19 cellular contexts compared by ENCODE assay signal in genomic region chr12:75837700-75838099, GRCh38.
DNase-seq lines count a peak whose midpoint lies in the region; ATAC-seq, FAIRE-seq and TF ChIP-seq lines count a peak whose summit lies in the region.
"Had no signal": no experiment of that assay in that cellular context is flagged by ENCODE, and none has a peak within 500 bp of the region (broad histone marks: within the 10 kb centered on the region; RNA-seq: fewer than 3 reads in every experiment).

No MANE protein-coding gene starts in this region.

- H3K4me3 ChIP-seq in liver (ENCODE audit: low read depth in 1 of 3, low read length in 3 of 3) (no peak overlapping the region), HepG2 (replicated peaks in 1 of 3; ENCODE audit: insufficient read depth in 1 of 3, low read depth in 2 of 3, low read length in 3 of 3) (no peak overlapping the region), WERI-Rb-1 (ENCODE audit: low read depth, low read length) (no peak overlapping the region), ovary (no peak overlapping the region)
- H3K4me3 ChIP-seq: psoas muscle had no signal

- TF ChIP-seq EP300 in HepG2 (IDR thresholded peaks at IDR 0.05; ENCODE audit: low read depth in 2 of 2, low read length in 2 of 2) (no peak), HepG2 (CRISPR knock-in tag; IDR thresholded peaks at IDR 0.05; ENCODE audit: borderline replicate concordance) (no peak), ovary (IDR thresholded peaks at IDR 0.05) (no peak)

- DNase-seq in HepG2 (ENCODE audit: low spot score) (no peak), WERI-Rb-1 (peak; percentile 93), left kidney (ENCODE audit: low read depth, low spot score) (peak; percentile 76), ovary (no peak), GM10248 (ENCODE audit: extremely low spot score) (no peak), DMS53 treated with DMSO at 0.1 percent for 48 hours (lab: John Stamatoyannopoulos, UW; ENCODE audit: unreplicated experiment) (no peak)
- DNase-seq in activated CD8-positive, alpha-beta memory T cell treated with anti-CD3 and anti-CD28 coated beads, Interleukin-2, amount 50 U/mL, for 48 hours, result no peak
- DNase-seq: activated effector memory CD4-positive, alpha-beta T cell treated with Interleukin-2 at 50 U/mL for 16 hours; CD4-positive, alpha-beta memory T cell; EL; foreskin keratinocyte; naive thymus-derived CD8-positive, alpha-beta T cell; NCI-H1092 treated with DMSO at 0.1 percent for 48 hours; NCI-H526 treated with DMSO at 0.1 percent for 48 hours; psoas muscle; stimulated activated CD4-positive, alpha-beta T cell treated with anti-CD3 and anti-CD28 coated beads, Interleukin-15, amount 100 ng/mL, for 24 hours had no signal

- H3K36me3 ChIP-seq in liver (ENCODE audit: control insufficient read depth in 4 of 4, insufficient read depth in 3 of 4, low read depth in 1 of 4, low read length in 3 of 4) (no peaks in the 10 kb centered on the region), HepG2 (replicated peaks in 1 of 2; ENCODE audit: control insufficient read depth in 1 of 2, insufficient read depth in 2 of 2, low read length in 2 of 2) (no peaks in the 10 kb centered on the region), WERI-Rb-1 (no peaks in the 10 kb centered on the region), ovary (no peaks in the 10 kb centered on the region)

- no peaks in the 10 kb centered on the region for H3K79me2 ChIP-seq in HepG2 (ENCODE audit: insufficient read depth, low read length)

- TF ChIP-seq POLR2A in HepG2 (IDR thresholded peaks at IDR 0.05; ENCODE audit: insufficient read depth in 1 of 2, low read depth in 2 of 2, low read length in 2 of 2) (no peak), ovary (IDR thresholded peaks at IDR 0.05) (no peak)

- TF ChIP-seq CTCF in liver (IDR thresholded peaks at IDR 0.05; ENCODE audit: low read depth, low read length, missing input control) (no peak), HepG2 (CRISPR knock-in tag; IDR thresholded peaks at IDR 0.05) (no peak), WERI-Rb-1 (IDR thresholded peaks at IDR 0.05; ENCODE audit: low read depth, low read length) (no peak), ovary (IDR thresholded peaks at IDR 0.05) (no peak), GM10248 (IDR thresholded peaks at IDR 0.05; ENCODE audit: control extremely low read depth, extremely low read depth, low read depth, missing control alignments) (no peak)

- TF ChIP-seq RAD21 in liver (IDR thresholded peaks at IDR 0.05) (no peak), HepG2 (CRISPR knock-in tag; IDR thresholded peaks at IDR 0.05) (no peak)

- in situ Hi-C loops in HepG2 (cut with HindIII; ENCODE audit: extremely low pct_ligation_motif_present, low pct_unique_long_range_greater_than_20kb), result no loop called here

- intact Hi-C loops in HepG2 (cut with micrococcal nuclease; ENCODE audit: unreplicated experiment), result no loop called here
- intact Hi-C loops in ovary (cut with DNase I), result no loop called here

- BruUV-seq in HepG2 (replicated peaks; lab: Mats Ljungman, UMichigan), result no TSS peak

- H3K9ac ChIP-seq in liver (ENCODE audit: low read depth in 1 of 2, low read length in 2 of 2) (no peak overlapping the region), HepG2 (ENCODE audit: insufficient read depth, low read depth, low read length) (no peak overlapping the region)
- H3K9ac ChIP-seq: KMS-11 had no signal

- 77% methylated on average over 2 of the region's 2 CpGs for WGBS in liver
- no CpG with 5 or more reads among the region's 2 CpGs for WGBS in HepG2 (ENCODE audit: low lambda C conversion rate)
- 39 to 47% (median 40%) methylated on average over 2 of the region's 2 CpGs for WGBS in ovary, 3 donors

- no peak overlapping the region for H3K4me2 ChIP-seq in HepG2 (ENCODE audit: low read depth, low read length)
- H3K4me2 ChIP-seq: KMS-11 had no signal

- H3K9me3 ChIP-seq in liver (ENCODE audit: control insufficient read depth in 4 of 4, low read length in 3 of 4) (no peaks in the 10 kb centered on the region), HepG2 (ENCODE audit: low read length) (peaks cover 7% of the 10 kb centered on the region; the same call in 1 of the 2 replicates), WERI-Rb-1 (ENCODE audit: severe bottlenecking) (no peaks in the 10 kb centered on the region), ovary (no peaks in the 10 kb centered on the region)
- H3K9me3 ChIP-seq: psoas muscle had no signal

- ATAC-seq in HepG2, result no peak
- ATAC-seq: foreskin keratinocyte; naive thymus-derived CD8-positive, alpha-beta T cell; psoas muscle had no signal

- FAIRE-seq in HepG2 (lab: Jason Lieb, UNC), result no peak

- H3K27ac ChIP-seq in liver (ENCODE audit: low read depth in 1 of 2, low read length in 2 of 2) (no peak overlapping the region), HepG2 (ENCODE audit: extremely low read length, insufficient read depth, low read length) (no peak overlapping the region), WERI-Rb-1 (peak overlapping the region; percentile 85), ovary (no peak overlapping the region)
- H3K27ac ChIP-seq: foreskin keratinocyte, KMS-11, psoas muscle, RWPE1 had no signal

- POLR2A ChIA-PET in HepG2 (lab: Yijun Ruan, JAX), result no interaction called here
- POLR2A ChIA-PET in GM10248 (lab: Yijun Ruan, JAX), result interaction anchor here (0.5 kb wide), 1 partner anchor 943 kb away, joined by 4 read pairs; no protein-coding TSS in a partner anchor

- H3K4me1 ChIP-seq in liver (ENCODE audit: control insufficient read depth in 4 of 4, insufficient read depth in 4 of 4, low read length in 3 of 4), result no peaks in the 10 kb centered on the region
- peaks cover 15% of the 10 kb centered on the region; the same call in 1 of the 2 replicates for H3K4me1 ChIP-seq in HepG2 (ENCODE audit: insufficient read depth, low read length)
- H3K4me1 ChIP-seq in ovary (ENCODE audit: insufficient read depth), result no peaks in the 10 kb centered on the region
- H3K4me1 ChIP-seq: foreskin keratinocyte, psoas muscle had no signal

- CTCF ChIA-PET in HepG2 (lab: Yijun Ruan, JAX; ENCODE audit: low intra/inter-chr PET ratio, low total read pairs), result no interaction called here
- CTCF ChIA-PET in GM10248 (lab: Yijun Ruan, JAX), result interaction anchor here (0.9 to 2.5 kb wide), 4 partner anchors 9 to 87 kb away, joined by 3 to 7 read pairs (median 5); no protein-coding TSS in a partner anchor

- no peak overlapping the region for H2AFZ ChIP-seq in HepG2 (ENCODE audit: low read length)

- no peaks in the 10 kb centered on the region for H4K20me1 ChIP-seq in HepG2 (ENCODE audit: insufficient read depth, low read length)

- no peaks in the 10 kb centered on the region for H3K27me3 ChIP-seq in liver (ENCODE audit: control insufficient read depth in 4 of 4, insufficient read depth in 4 of 4, low read length in 3 of 4)
- no peaks in the 10 kb centered on the region for H3K27me3 ChIP-seq in HepG2 (ENCODE audit: control insufficient read depth in 1 of 2, insufficient read depth in 2 of 2, low read length in 2 of 2)
- H3K27me3 ChIP-seq in WERI-Rb-1 (ENCODE audit: insufficient read depth, low read depth, severe bottlenecking), result no peaks in the 10 kb centered on the region
- no peaks in the 10 kb centered on the region for H3K27me3 ChIP-seq in ovary
- H3K27me3 ChIP-seq: foreskin keratinocyte had no signal

TF ChIP-seq in liver, 16 proteins besides CTCF, POLR2A, EP300 and RAD21:
- TF ChIP-seq EGR1 (IDR thresholded peaks at IDR 0.05; ENCODE audit: low read depth in 2 of 2) (no peak), FOXA1 (IDR thresholded peaks at IDR 0.05) (no peak), NR2F2 (IDR thresholded peaks at IDR 0.05) (peak; percentile 55), RXRA (IDR thresholded peaks at IDR 0.05) (no peak)
- TF ChIP-seq, protein P1, sequence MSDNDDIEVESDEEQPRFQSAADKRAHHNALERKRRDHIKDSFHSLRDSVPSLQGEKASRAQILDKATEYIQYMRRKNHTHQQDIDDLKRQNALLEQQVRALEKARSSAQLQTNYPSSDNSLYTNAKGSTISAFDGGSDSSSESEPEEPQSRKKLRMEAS (IDR thresholded peaks at IDR 0.05), result no peak
TF ChIP-seq in liver: peak in this region for 1.

TF ChIP-seq in HepG2, 621 proteins besides CTCF, POLR2A, EP300 and RAD21 (continues in another document):
- TF ChIP-seq ZNF674 (CRISPR knock-in tag; IDR thresholded peaks at IDR 0.05; ENCODE audit: low read depth) (no peak), FOXK2 (IDR thresholded peaks at IDR 0.05) (no peak), ZSCAN31 (CRISPR knock-in tag; IDR thresholded peaks at IDR 0.05; ENCODE audit: low read depth) (no peak), ZNF652 (CRISPR knock-in tag; IDR thresholded peaks at IDR 0.05; ENCODE audit: borderline replicate concordance, low read depth) (no peak)
- TF ChIP-seq, protein P2, sequence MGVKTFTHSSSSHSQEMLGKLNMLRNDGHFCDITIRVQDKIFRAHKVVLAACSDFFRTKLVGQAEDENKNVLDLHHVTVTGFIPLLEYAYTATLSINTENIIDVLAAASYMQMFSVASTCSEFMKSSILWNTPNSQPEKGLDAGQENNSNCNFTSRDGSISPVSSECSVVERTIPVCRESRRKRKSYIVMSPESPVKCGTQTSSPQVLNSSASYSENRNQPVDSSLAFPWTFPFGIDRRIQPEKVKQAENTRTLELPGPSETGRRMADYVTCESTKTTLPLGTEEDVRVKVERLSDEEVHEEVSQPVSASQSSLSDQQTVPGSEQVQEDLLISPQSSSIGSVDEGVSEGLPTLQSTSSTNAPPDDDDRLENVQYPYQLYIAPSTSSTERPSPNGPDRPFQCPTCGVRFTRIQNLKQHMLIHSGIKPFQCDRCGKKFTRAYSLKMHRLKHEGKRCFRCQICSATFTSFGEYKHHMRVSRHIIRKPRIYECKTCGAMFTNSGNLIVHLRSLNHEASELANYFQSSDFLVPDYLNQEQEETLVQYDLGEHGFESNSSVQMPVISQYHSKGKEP (CRISPR knock-in tag; IDR thresholded peaks at IDR 0.05), result no peak
- TF ChIP-seq, protein P3, sequence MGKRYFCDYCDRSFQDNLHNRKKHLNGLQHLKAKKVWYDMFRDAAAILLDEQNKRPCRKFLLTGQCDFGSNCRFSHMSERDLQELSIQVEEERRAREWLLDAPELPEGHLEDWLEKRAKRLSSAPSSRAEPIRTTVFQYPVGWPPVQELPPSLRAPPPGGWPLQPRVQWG (CRISPR knock-in tag; IDR thresholded peaks at IDR 0.05; ENCODE audit: borderline replicate concordance, low read depth), result no peak

Comparison
In these comparisons a context has a peak if more than half of its experiments do, and no peak if none do; other contexts are left out.
1. DNase-seq: peak in WERI-Rb-1 (single experiment) and left kidney (single experiment); none in HepG2 (single experiment), ovary (0 of 5), GM10248 (single experiment), activated CD8-positive, alpha-beta memory T cell treated with anti-CD3 and anti-CD28 coated beads, Interleukin-2, amount 50 U/mL, for 48 hours (single experiment) and DMS53 treated with DMSO at 0.1 percent for 48 hours (single experiment).